Comparison of ENCODE assay signal across 1 cellular context in the genomic region with DNA sequence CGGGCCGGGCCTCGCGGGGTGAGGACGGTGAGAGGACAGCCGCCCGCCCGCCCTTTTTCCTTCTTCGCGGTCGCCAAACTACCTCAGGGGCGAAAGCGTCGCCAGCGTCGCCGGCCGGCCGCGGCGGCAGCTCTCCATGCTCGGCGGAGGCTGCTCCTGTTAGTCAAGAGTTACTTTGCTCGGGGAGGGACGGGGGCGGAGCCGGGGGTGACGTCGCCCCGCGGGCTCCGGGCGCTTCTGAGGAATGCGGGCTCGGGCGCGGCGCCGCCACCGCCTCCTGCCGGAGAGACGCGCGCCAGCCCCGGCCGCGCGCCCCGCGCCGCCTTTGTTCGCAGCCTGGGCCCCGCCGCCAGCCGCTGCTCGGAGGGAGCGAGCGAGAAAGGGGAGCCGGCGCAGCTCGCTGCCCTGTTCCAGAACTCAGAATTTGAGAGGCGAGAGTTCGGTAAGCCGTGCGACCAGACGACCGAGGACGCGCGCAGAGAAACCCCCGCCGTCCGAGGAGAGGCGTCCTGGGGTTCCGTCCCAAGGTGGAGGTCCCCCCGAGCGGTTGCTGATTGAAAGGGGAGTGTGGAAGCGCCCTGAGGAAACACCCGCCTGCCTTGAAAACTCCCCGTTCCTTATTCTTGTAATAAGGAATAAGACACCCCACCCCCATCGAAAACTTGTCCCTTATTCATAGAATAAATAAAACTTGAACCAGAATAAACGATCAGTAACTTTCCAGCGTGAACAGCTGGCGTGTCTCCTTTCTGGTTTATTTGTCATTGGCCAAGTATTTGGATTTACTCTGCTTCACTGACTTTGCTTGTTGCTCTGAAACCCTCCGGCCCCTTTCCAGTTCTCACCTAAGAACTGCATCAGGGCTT.
TF ChIP-seq lines count a peak whose summit lies in the region.

Gene PTPRK, minus strand, starts transcription at position 164 of the 866 bp plus-strand sequence. CDS start 241 bp downstream, outside the sequence.

TF ChIP-seq in A549, 52 proteins besides CTCF, POLR2A, EP300 and RAD21 (continued from another document):
- TF ChIP-seq, protein P1, sequence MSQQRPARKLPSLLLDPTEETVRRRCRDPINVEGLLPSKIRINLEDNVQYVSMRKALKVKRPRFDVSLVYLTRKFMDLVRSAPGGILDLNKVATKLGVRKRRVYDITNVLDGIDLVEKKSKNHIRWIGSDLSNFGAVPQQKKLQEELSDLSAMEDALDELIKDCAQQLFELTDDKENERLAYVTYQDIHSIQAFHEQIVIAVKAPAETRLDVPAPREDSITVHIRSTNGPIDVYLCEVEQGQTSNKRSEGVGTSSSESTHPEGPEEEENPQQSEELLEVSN (IDR thresholded peaks at IDR 0.05; ENCODE audit: borderline replicate concordance, low read depth): peak; percentile 23; the same call in 1 of the 2 replicates
- no peak for TF ChIP-seq KDM5A (IDR thresholded peaks at IDR 0.05)
- TF ChIP-seq NR3C1 (IDR thresholded peaks at IDR 0.05): no peak
- TF ChIP-seq PBX3 (IDR thresholded peaks at IDR 0.05): no peak
- TF ChIP-seq ZSCAN20 (CRISPR knock-in tag; IDR thresholded peaks at IDR 0.05): no peak
- TF ChIP-seq GATA3 (IDR thresholded peaks at IDR 0.05; ENCODE audit: borderline replicate concordance): no peak
- no peak for TF ChIP-seq HOXB5 (CRISPR knock-in tag; IDR thresholded peaks at IDR 0.05)
- no peak for TF ChIP-seq CBX8 (IDR thresholded peaks at IDR 0.05)
- TF ChIP-seq ZNF302 (CRISPR knock-in tag; IDR thresholded peaks at IDR 0.05): no peak
- TF ChIP-seq FOXS1 (CRISPR knock-in tag; IDR thresholded peaks at IDR 0.05): no peak
- TF ChIP-seq MAX (IDR thresholded peaks at IDR 0.05): peak; percentile 35; the same call in 1 of the 2 replicates
- TF ChIP-seq CHD4 (IDR thresholded peaks at IDR 0.05; ENCODE audit: borderline replicate concordance): no peak
- TF ChIP-seq, protein P2, sequence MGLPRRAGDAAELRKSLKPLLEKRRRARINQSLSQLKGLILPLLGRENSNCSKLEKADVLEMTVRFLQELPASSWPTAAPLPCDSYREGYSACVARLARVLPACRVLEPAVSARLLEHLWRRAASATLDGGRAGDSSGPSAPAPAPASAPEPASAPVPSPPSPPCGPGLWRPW (IDR thresholded peaks at IDR 0.05): no peak
- peak; percentile 11 for TF ChIP-seq PHF8 (IDR thresholded peaks at IDR 0.05; ENCODE audit: borderline replicate concordance, low read depth)
- TF ChIP-seq HOXB13 (CRISPR knock-in tag; IDR thresholded peaks at IDR 0.05; ENCODE audit: low read depth): no peak
- TF ChIP-seq EHMT2 (IDR thresholded peaks at IDR 0.05; ENCODE audit: low read depth): no peak
- no peak for TF ChIP-seq FOSL2 (IDR thresholded peaks at IDR 0.05)
- no peak for TF ChIP-seq FOSL2 (CRISPR knock-in tag; IDR thresholded peaks at IDR 0.05)
- TF ChIP-seq HEYL (CRISPR knock-in tag; IDR thresholded peaks at IDR 0.05): no peak
- TF ChIP-seq ESRRA (IDR thresholded peaks at IDR 0.05; ENCODE audit: borderline replicate concordance, low read length): no peak
- TF ChIP-seq EHF (CRISPR knock-in tag; IDR thresholded peaks at IDR 0.05): no peak
- peak in 1 of 2 experiments; percentile 61; a peak in 1 of 5 replicates for TF ChIP-seq JUN (IDR thresholded peaks at IDR 0.05)
- TF ChIP-seq RFX5 (IDR thresholded peaks at IDR 0.05): no peak
- no peak for TF ChIP-seq NPAS2 (CRISPR knock-in tag; IDR thresholded peaks at IDR 0.05; ENCODE audit: borderline replicate concordance)
- TF ChIP-seq CHD2 (IDR thresholded peaks at IDR 0.05; ENCODE audit: low read length, partially characterized antibody): no peak
- no peak for TF ChIP-seq HMGXB4 (CRISPR knock-in tag; IDR thresholded peaks at IDR 0.05; ENCODE audit: borderline replicate concordance)
- TF ChIP-seq CEBPB (IDR thresholded peaks at IDR 0.05): no peak
- TF ChIP-seq, protein P3, sequence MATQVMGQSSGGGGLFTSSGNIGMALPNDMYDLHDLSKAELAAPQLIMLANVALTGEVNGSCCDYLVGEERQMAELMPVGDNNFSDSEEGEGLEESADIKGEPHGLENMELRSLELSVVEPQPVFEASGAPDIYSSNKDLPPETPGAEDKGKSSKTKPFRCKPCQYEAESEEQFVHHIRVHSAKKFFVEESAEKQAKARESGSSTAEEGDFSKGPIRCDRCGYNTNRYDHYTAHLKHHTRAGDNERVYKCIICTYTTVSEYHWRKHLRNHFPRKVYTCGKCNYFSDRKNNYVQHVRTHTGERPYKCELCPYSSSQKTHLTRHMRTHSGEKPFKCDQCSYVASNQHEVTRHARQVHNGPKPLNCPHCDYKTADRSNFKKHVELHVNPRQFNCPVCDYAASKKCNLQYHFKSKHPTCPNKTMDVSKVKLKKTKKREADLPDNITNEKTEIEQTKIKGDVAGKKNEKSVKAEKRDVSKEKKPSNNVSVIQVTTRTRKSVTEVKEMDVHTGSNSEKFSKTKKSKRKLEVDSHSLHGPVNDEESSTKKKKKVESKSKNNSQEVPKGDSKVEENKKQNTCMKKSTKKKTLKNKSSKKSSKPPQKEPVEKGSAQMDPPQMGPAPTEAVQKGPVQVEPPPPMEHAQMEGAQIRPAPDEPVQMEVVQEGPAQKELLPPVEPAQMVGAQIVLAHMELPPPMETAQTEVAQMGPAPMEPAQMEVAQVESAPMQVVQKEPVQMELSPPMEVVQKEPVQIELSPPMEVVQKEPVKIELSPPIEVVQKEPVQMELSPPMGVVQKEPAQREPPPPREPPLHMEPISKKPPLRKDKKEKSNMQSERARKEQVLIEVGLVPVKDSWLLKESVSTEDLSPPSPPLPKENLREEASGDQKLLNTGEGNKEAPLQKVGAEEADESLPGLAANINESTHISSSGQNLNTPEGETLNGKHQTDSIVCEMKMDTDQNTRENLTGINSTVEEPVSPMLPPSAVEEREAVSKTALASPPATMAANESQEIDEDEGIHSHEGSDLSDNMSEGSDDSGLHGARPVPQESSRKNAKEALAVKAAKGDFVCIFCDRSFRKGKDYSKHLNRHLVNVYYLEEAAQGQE (IDR thresholded peaks at IDR 0.05): no peak
- no peak for TF ChIP-seq HDAC2 (IDR thresholded peaks at IDR 0.05)
- no peak for TF ChIP-seq TP53 (CRISPR knock-in tag; IDR thresholded peaks at IDR 0.05)
- no peak for TF ChIP-seq MYC (IDR thresholded peaks at IDR 0.05; ENCODE audit: borderline replicate concordance, low read length)
- TF ChIP-seq ELK1 (IDR thresholded peaks at IDR 0.05; ENCODE audit: low read depth, low read length): no peak
- TF ChIP-seq ZC3H11A (IDR thresholded peaks at IDR 0.05): no peak
- TF ChIP-seq FOSB (CRISPR knock-in tag; IDR thresholded peaks at IDR 0.05): no peak
- TF ChIP-seq JUNB (IDR thresholded peaks at IDR 0.05): no peak
- no peak for TF ChIP-seq CBX2 (IDR thresholded peaks at IDR 0.05; ENCODE audit: borderline replicate concordance, low read depth)
